ENCODE assay signal across 20 cellular contexts in genomic region chr18:68478246-68478645, GRCh38.
A peak's percentile ranks its signal among the peaks of the same experiment; 100 is the strongest.
DNase-seq lines count a peak whose midpoint lies in the region; ATAC-seq, FAIRE-seq and TF ChIP-seq lines count a peak whose summit lies in the region.
"Had no signal": no experiment of that assay in that cellular context is flagged by ENCODE, and none has a peak within 500 bp of the region (broad histone marks: within the 10 kb centered on the region; RNA-seq: fewer than 3 reads in every experiment).

No MANE protein-coding gene starts in this region.

- H3K79me2 ChIP-seq in GM12878 (ENCODE audit: control insufficient read depth, insufficient read depth, low read length) (no peaks in the 10 kb centered on the region), mesendoderm (ENCODE audit: control insufficient read depth, insufficient read depth, low read length) (no peaks in the 10 kb centered on the region)

- H4K20me1 ChIP-seq in GM12878 (ENCODE audit: control insufficient read depth, insufficient read depth) = no peaks in the 10 kb centered on the region

- in situ Hi-C loops in GM12878 (cut with MboI) = no loop called here

- no peaks in the 10 kb centered on the region for H3K36me3 ChIP-seq in GM12878 (ENCODE audit: control insufficient read depth in 2 of 2, insufficient read depth in 2 of 2, low read length in 1 of 2)
- no peaks in the 10 kb centered on the region for H3K36me3 ChIP-seq in mesendoderm (ENCODE audit: control insufficient read depth, insufficient read depth, low read length)
- H3K36me3 ChIP-seq in colonic mucosa = no peaks in the 10 kb centered on the region
- H3K36me3 ChIP-seq: BE2C had no signal

- no peak overlapping the region for H4K8ac ChIP-seq in mesendoderm (ENCODE audit: low read depth, low read length)

- TF ChIP-seq CTCF in GM12878 (IDR thresholded peaks at IDR 0.05 in 2 of 3, conservative IDR thresholded peaks at IDR 0.05 in 1 of 3; ENCODE audit: control insufficient read depth in 2 of 3, extremely low read depth in 1 of 3, insufficient read depth in 1 of 3, low read depth in 3 of 3, low read length in 3 of 3) = no peak
- no peak for TF ChIP-seq CTCF in colonic mucosa (IDR thresholded peaks at IDR 0.05)

- SMC1A ChIA-PET in GM12878 (lab: Charles Lee; ENCODE audit: uncharacterized antibody, unreplicated experiment) = no interaction called here

- H2BK15ac ChIP-seq in mesendoderm (replicated peaks; ENCODE audit: low read depth) = no peak overlapping the region

- no peak for TF ChIP-seq RAD21 in GM12878 (IDR thresholded peaks at IDR 0.05; ENCODE audit: insufficient read depth, low read depth, low read length)

- 64% methylated on average over 2 of the region's 2 CpGs for WGBS in GM12878 (ENCODE audit: insufficient coverage, insufficient replicate concordance, low lambda C conversion rate, missing lambda C conversion rate)
- 94% methylated on average over 2 of the region's 2 CpGs for WGBS in right cardiac atrium
- WGBS in mesendoderm (ENCODE audit: extremely low coverage, insufficient coverage, low lambda C conversion rate) = no CpG with 5 or more reads among the region's 2 CpGs

- no peak overlapping the region for H2BK5ac ChIP-seq in mesendoderm (ENCODE audit: low read length)

- H3K23ac ChIP-seq in mesendoderm (ENCODE audit: low read length) = no peak overlapping the region

- H3K27ac ChIP-seq in GM12878 (ENCODE audit: control insufficient read depth, insufficient read depth) = no peak overlapping the region
- no peak overlapping the region for H3K27ac ChIP-seq in right cardiac atrium (ENCODE audit: low read length)
- H3K27ac ChIP-seq in mesendoderm (ENCODE audit: low read depth, low read length) = no peak overlapping the region
- H3K27ac ChIP-seq in colonic mucosa = no peak overlapping the region

- CTCF ChIA-PET in GM12878 (lab: Yijun Ruan, JAX) = interaction anchor here (1.2 kb wide), 1 partner anchor 9 kb away, joined by 3 read pairs; no protein-coding TSS in a partner anchor

- H3K9me3 ChIP-seq in GM12878 (replicated peaks; ENCODE audit: control insufficient read depth, insufficient read depth, low read length) = no peaks in the 10 kb centered on the region
- H3K9me3 ChIP-seq in right cardiac atrium (ENCODE audit: control insufficient read depth, low read length) = no peaks in the 10 kb centered on the region
- no peaks in the 10 kb centered on the region for H3K9me3 ChIP-seq in colonic mucosa
- H3K9me3 ChIP-seq: BE2C, Caco-2 had no signal

- H3K79me1 ChIP-seq in mesendoderm (ENCODE audit: low read length) = no peaks in the 10 kb centered on the region

- H3K4me3 ChIP-seq in GM12878 (no peak overlapping the region), right cardiac atrium (ENCODE audit: low read length) (no peak overlapping the region), mesendoderm (ENCODE audit: low read length) (no peak overlapping the region), colonic mucosa (no peak overlapping the region)

- H3K4me2 ChIP-seq in GM12878 (ENCODE audit: control insufficient read depth, insufficient read depth) = no peak overlapping the region
- H3K4me2 ChIP-seq in mesendoderm (ENCODE audit: low read length) = no peak overlapping the region

- no peak for TF ChIP-seq EP300 in GM12878 (IDR thresholded peaks at IDR 0.05; ENCODE audit: borderline replicate concordance in 1 of 2, control insufficient read depth in 1 of 2, low read depth in 2 of 2, low read length in 2 of 2)

- H3K27me3 ChIP-seq in GM12878 (replicated peaks in 1 of 2; ENCODE audit: control insufficient read depth in 2 of 2, insufficient read depth in 2 of 2, low read length in 1 of 2) = no peaks in the 10 kb centered on the region
- no peaks in the 10 kb centered on the region for H3K27me3 ChIP-seq in right cardiac atrium (ENCODE audit: control insufficient read depth, insufficient read depth)
- no peaks in the 10 kb centered on the region for H3K27me3 ChIP-seq in mesendoderm (ENCODE audit: insufficient read depth, low read length, poor library complexity)
- no peaks in the 10 kb centered on the region for H3K27me3 ChIP-seq in colonic mucosa
- H3K27me3 ChIP-seq: BE2C had no signal

- H3K9ac ChIP-seq in GM12878 (ENCODE audit: control insufficient read depth, insufficient read depth, low read length) = no peak overlapping the region
- no peak overlapping the region for H3K9ac ChIP-seq in mesendoderm (ENCODE audit: low read length)
- H3K9ac ChIP-seq in colonic mucosa (ENCODE audit: low read depth in 2 of 2, low read length in 2 of 2) = no peak overlapping the region

- no peak overlapping the region for H2AK5ac ChIP-seq in mesendoderm (ENCODE audit: low read length)

- no peak overlapping the region for H2AFZ ChIP-seq in GM12878 (ENCODE audit: control insufficient read depth, low read depth, low read length)

- no peak for TF ChIP-seq POLR2A in GM12878 (IDR thresholded peaks at IDR 0.05; ENCODE audit: low read depth, low read length)

- no peak for FAIRE-seq in GM12878 (lab: Jason Lieb, UNC)
- FAIRE-seq: H1, RCC 7860 had no signal

- ATAC-seq in GM18858 (IDR thresholded peaks at IDR 0.05; ENCODE audit: unreplicated experiment) (peak; percentile 45), HG03432 (IDR thresholded peaks at IDR 0.05; ENCODE audit: unreplicated experiment) (peak; percentile 65), GM12878 (0 out of 3 replicates have a peak, but pooled peaks have one; percentile 25), right cardiac atrium (no peak), GM18861 (IDR thresholded peaks at IDR 0.05; ENCODE audit: unreplicated experiment) (no peak)
- ATAC-seq: Right ventricle myocardium inferior had no signal

- no peak overlapping the region for H4K5ac ChIP-seq in mesendoderm (ENCODE audit: low read length)

- RAD21 ChIA-PET in GM12878 (lab: Charles Lee; ENCODE audit: unreplicated experiment) = no interaction called here

- H3K4me1 ChIP-seq in GM12878 (ENCODE audit: control insufficient read depth, insufficient read depth, low read length) (no peaks in the 10 kb centered on the region), right cardiac atrium (ENCODE audit: control insufficient read depth, insufficient read depth, low read length) (no peaks in the 10 kb centered on the region), mesendoderm (ENCODE audit: control insufficient read depth, low read depth, low read length) (no peaks in the 10 kb centered on the region), colonic mucosa (no peaks in the 10 kb centered on the region)
- H3K4me1 ChIP-seq: BE2C, Caco-2 had no signal

- peak; percentile 64 for DNase-seq in DMS53 (lab: John Stamatoyannopoulos, UW)
- DNase-seq in GM12878 (ENCODE audit: low read depth, low spot score) = no peak
- no peak for DNase-seq in right cardiac atrium
- no peak for DNase-seq in mesendoderm
- DNase-seq in colonic mucosa = no peak
- DNase-seq: BE2C; Caco-2; CD4-positive, CD25-positive, alpha-beta regulatory T cell; Kasumi-1; NCI-H1417 treated with DMSO at 0.1 percent for 48 hours; NCI-H187 treated with DMSO at 0.1 percent for 48 hours; NK-92 treated with Interleukin-12 subunit alpha and Interleukin-12 subunit beta, amount 100 ng/mL, for 24 hours; SW 1271; T-helper 2 cell had no signal

- no peak overlapping the region for H3K18ac ChIP-seq in mesendoderm (ENCODE audit: low read length)

- no peak overlapping the region for H3K56ac ChIP-seq in mesendoderm (ENCODE audit: low read length)

- POLR2A ChIA-PET in GM12878 (lab: Charles Lee) = no interaction called here

- intact Hi-C loops in GM12878 (cut with micrococcal nuclease; ENCODE audit: unreplicated experiment) = no loop called here
- intact Hi-C loops in right cardiac atrium (cut with DNase I) = no loop called here
- intact Hi-C loops in colonic mucosa (cut with DNase I) = no loop called here

- H2BK120ac ChIP-seq in mesendoderm (ENCODE audit: low read depth, low read length) = no peak overlapping the region

- no peak overlapping the region for H3K4ac ChIP-seq in mesendoderm (ENCODE audit: low read depth, low read length)

- no TSS peak for BruUV-seq in GM12878 (replicated peaks; lab: Mats Ljungman, UMichigan)

TF ChIP-seq in GM12878, 131 proteins besides CTCF, POLR2A, EP300 and RAD21:
- TF ChIP-seq PKNOX1 (IDR thresholded peaks at IDR 0.05) (0 out of 2 replicates have a peak, but pooled peaks have one; percentile 22), SMARCA5 (IDR thresholded peaks at IDR 0.05) (no peak)

Comparison
In these comparisons a context has a peak if more than half of its experiments do, and no peak if none do; other contexts are left out.
1. ATAC-seq: peak in GM18858 (single experiment), HG03432 (single experiment) and GM12878 (single experiment); none in right cardiac atrium (0 of 2) and GM18861 (single experiment).